In the genomic region with DNA sequence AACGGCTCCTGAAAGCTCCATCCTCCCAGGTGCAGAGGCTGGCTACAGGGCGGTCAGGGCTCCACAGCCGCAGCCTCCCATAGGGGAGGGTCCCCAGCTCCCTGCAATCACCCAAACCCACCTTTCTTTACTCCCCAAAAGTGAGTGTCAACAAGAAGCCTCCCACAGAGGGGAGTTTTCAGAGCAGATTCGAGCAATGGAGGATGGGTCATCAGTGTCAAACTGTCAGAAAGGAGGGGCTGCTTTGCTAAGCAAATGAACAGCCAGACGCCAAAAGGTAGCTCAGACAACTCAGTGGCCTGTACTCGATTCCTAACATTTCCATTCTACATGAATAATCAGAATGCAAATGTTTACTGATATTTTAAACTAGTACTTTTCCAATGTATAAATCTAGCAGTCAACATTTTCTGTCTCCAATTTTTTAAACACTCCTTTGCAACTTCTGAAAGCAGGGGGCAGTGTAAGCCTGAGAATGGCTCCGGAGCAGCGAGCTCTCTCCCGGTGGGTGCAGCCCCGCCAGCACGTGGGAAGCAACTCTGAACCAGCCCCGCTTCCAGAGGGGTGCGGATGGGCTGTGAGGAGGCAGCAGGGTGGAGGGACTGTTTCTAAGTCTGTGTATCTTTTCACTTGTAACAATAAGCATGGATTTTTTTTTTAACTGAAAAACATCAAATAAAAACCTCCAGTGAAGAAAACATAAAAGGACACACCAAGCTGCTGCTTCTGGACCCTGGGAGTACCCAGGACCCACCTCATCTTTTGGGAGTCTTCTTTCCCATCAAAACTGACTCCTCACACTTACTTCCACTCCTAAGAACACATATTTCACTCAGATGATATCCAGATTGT, we compare ENCODE assay signal across 8 cellular contexts. TPM values are rescaled to one million over a fixed set of nuclear protein-coding genes. Genes with fewer than 3 reads are reported as not detected.
DNase-seq lines count a peak whose midpoint lies in the region; ATAC-seq and TF ChIP-seq lines count a peak whose summit lies in the region.

No MANE protein-coding gene starts in this region.

- no peaks in the 10 kb centered on the region for H3K27me3 ChIP-seq in CD4-positive, CD25-positive, alpha-beta regulatory T cell (ENCODE audit: control insufficient read depth, insufficient read depth, low read length)
- H3K27me3 ChIP-seq in gastroesophageal sphincter (no peaks in the 10 kb centered on the region), parathyroid adenoma (ENCODE audit: control insufficient read depth, insufficient read depth, low read length) (no peaks in the 10 kb centered on the region), vagina (no peaks in the 10 kb centered on the region)

- no peaks in the 10 kb centered on the region for H3K4me1 ChIP-seq in CD4-positive, CD25-positive, alpha-beta regulatory T cell (ENCODE audit: control insufficient read depth, insufficient read depth, low read length, poor library complexity, severe bottlenecking)
- H3K4me1 ChIP-seq in gastroesophageal sphincter (peaks cover 0 to 25% (median 4%) of the 10 kb centered on the region in 3 donors), parathyroid adenoma (no peaks in the 10 kb centered on the region), vagina (peaks cover 5% of the 10 kb centered on the region)

- peak overlapping the region in 2 of 3 donors; percentile 51 to 55 for H3K27ac Mint-ChIP-seq in CD4-positive, CD25-positive, alpha-beta regulatory T cell

- ATAC-seq in CD4-positive, CD25-positive, alpha-beta regulatory T cell (ENCODE audit: low read depth in 2 of 2) = peak; percentile 72 to 74
- no peak for ATAC-seq in gastroesophageal sphincter

- intact Hi-C loops in vagina (cut with DNase I) = no loop called here

- peak; percentile 53 to 71 (median 63) for DNase-seq in CD4-positive, CD25-positive, alpha-beta regulatory T cell
- peak; percentile 11 for DNase-seq in HFF-Myc (ENCODE audit: extremely low read depth, low read depth)
- peak; percentile 52 to 55 for DNase-seq in SHP77 (lab: John Stamatoyannopoulos, UW)
- peak; percentile 60 for DNase-seq in activated naive CD4-positive, alpha-beta T cell treated with Interleukin-2 at 50 U/mL for 16 hours
- DNase-seq in vagina (ENCODE audit: extremely low spot score in 2 of 2) = no peak
- DNase-seq in NCI-H446 treated with DMSO at 0.1 percent for 48 hours (lab: John Stamatoyannopoulos, UW) = no peak

- no peak overlapping the region for H3K4me3 ChIP-seq in CD4-positive, CD25-positive, alpha-beta regulatory T cell (ENCODE audit: low read depth, low read length)
- H3K4me3 ChIP-seq in HFF-Myc (replicated peaks; ENCODE audit: low read depth, low read length) (no peak overlapping the region), gastroesophageal sphincter (no peak overlapping the region), parathyroid adenoma (ENCODE audit: low read depth, low read length) (no peak overlapping the region), vagina (no peak overlapping the region)

- H3K79me2 ChIP-seq in parathyroid adenoma = peaks cover 4% of the 10 kb centered on the region

- peaks cover 26% of the 10 kb centered on the region for H3K36me3 Mint-ChIP-seq in CD4-positive, CD25-positive, alpha-beta regulatory T cell

- H2AFZ ChIP-seq in parathyroid adenoma = no peak overlapping the region

- no peak overlapping the region for H3K4me2 ChIP-seq in parathyroid adenoma (ENCODE audit: low read length)

- no peak overlapping the region for H3K9ac ChIP-seq in parathyroid adenoma

- TF ChIP-seq CTCF in HFF-Myc (IDR thresholded peaks at IDR 0.05; ENCODE audit: low read depth, low read length, missing control alignments) (peak; percentile 53), gastroesophageal sphincter (IDR thresholded peaks at IDR 0.05) (peak in 3 of 4 experiments; percentile 62 to 69 (median 69)), parathyroid adenoma (IDR thresholded peaks at IDR 0.05) (peak; percentile 75), vagina (IDR thresholded peaks at IDR 0.05) (peak; percentile 34 to 70 (median 46))

- no peaks in the 10 kb centered on the region for H3K27me3 Mint-ChIP-seq in CD4-positive, CD25-positive, alpha-beta regulatory T cell

- no peaks in the 10 kb centered on the region for H3K9me3 ChIP-seq in CD4-positive, CD25-positive, alpha-beta regulatory T cell (ENCODE audit: control insufficient read depth in 2 of 2, low read length in 2 of 2)
- H3K9me3 ChIP-seq in gastroesophageal sphincter = no peaks in the 10 kb centered on the region
- no peaks in the 10 kb centered on the region for H3K9me3 ChIP-seq in parathyroid adenoma (ENCODE audit: control insufficient read depth, low read length)
- H3K9me3 ChIP-seq in vagina = no peaks in the 10 kb centered on the region

- no peaks in the 10 kb centered on the region for H3K9me3 Mint-ChIP-seq in CD4-positive, CD25-positive, alpha-beta regulatory T cell

- no peak overlapping the region for H3K27ac ChIP-seq in CD4-positive, CD25-positive, alpha-beta regulatory T cell (ENCODE audit: insufficient read depth, low read length, poor library complexity, severe bottlenecking)
- H3K27ac ChIP-seq in gastroesophageal sphincter (no peak overlapping the region), parathyroid adenoma (no peak overlapping the region), vagina (no peak overlapping the region)

- H3K36me3 ChIP-seq in CD4-positive, CD25-positive, alpha-beta regulatory T cell (ENCODE audit: control insufficient read depth, insufficient read depth, low read length) = peaks cover 52% of the 10 kb centered on the region
- H3K36me3 ChIP-seq in gastroesophageal sphincter (peaks cover 0 to 79% of the 10 kb centered on the region in 2 donors), parathyroid adenoma (ENCODE audit: control insufficient read depth, insufficient read depth, low read length) (no peaks in the 10 kb centered on the region), vagina (peaks cover 0 to 59% of the 10 kb centered on the region in 2 donors)

- 15 to 24% methylated on average over 9 to 10 of the region's 13 CpGs for WGBS in gastroesophageal sphincter (ENCODE audit: low coverage in 1 of 2), 2 donors

- TF ChIP-seq EP300 in gastroesophageal sphincter (IDR thresholded peaks at IDR 0.05) = no peak

- no peak overlapping the region for H3K4me3 Mint-ChIP-seq in CD4-positive, CD25-positive, alpha-beta regulatory T cell

- H3K4me1 Mint-ChIP-seq in CD4-positive, CD25-positive, alpha-beta regulatory T cell = peaks cover 8 to 15% (median 10%) of the 10 kb centered on the region in 4 donors

- no peak for TF ChIP-seq POLR2A in gastroesophageal sphincter (IDR thresholded peaks at IDR 0.05)
- TF ChIP-seq POLR2A in vagina (IDR thresholded peaks at IDR 0.05) = no peak

RNA-seq across cellular contexts. Expression of a gene that starts 54.9 kb away (rescaled TPM):
- 20.4 TPM for total RNA-seq in CD4-positive, CD25-positive, alpha-beta regulatory T cell
- polyA plus RNA-seq in CD4-positive, CD25-positive, alpha-beta regulatory T cell = 1 to 10 TPM in 1 of 4 donors, under 1 TPM in 3; 0.76 to 2.6 (median 0.87) TPM
- total RNA-seq in gastroesophageal sphincter (10 to 100 TPM in 3 of 4 donors, 1 to 10 TPM in 1; 7.6 to 19.9 (median 15.5) TPM), vagina (9.6 TPM)

Comparison
In these comparisons a context has a peak if more than half of its experiments do, and no peak if none do; other contexts are left out.
1. DNase-seq: peak in CD4-positive, CD25-positive, alpha-beta regulatory T cell (3 of 3), HFF-Myc (single experiment), SHP77 (2 of 2) and activated naive CD4-positive, alpha-beta T cell treated with Interleukin-2 at 50 U/mL for 16 hours (single experiment); none in vagina (0 of 2) and NCI-H446 treated with DMSO at 0.1 percent for 48 hours (single experiment).
2. Peak in every context shown above with its lines, with median percentiles within 50 percentile points of each other: CTCF ChIP-seq.